23 cellular contexts compared by ENCODE assay signal in the genomic region with DNA sequence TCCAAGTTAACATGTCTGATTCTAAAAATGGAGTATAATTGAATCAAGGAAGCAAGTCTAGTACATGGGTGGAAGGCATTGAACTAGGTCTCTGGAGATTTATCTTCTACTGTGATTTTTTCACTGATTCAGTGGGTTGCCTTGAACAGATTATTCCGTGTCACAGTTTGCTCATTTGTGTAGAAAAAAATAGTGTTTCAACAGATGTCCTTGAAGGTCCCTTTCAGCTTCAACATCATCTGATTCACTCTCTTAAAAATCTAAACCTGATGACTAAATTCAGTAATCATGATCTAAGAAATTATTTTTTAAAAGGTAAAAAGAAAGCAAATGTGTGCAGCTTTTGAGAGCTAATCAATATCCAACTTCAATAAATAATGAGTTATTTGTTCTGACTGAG.
"Had no signal": no experiment of that assay in that cellular context is flagged by ENCODE, and none has a peak within 500 bp of the region (broad histone marks: within the 10 kb centered on the region; RNA-seq: fewer than 3 reads in every experiment).

No MANE protein-coding gene starts in this region.

- DNase-seq: IMR-90, Karpas-422, KG1, MG63, NCI-H1092, NCI-H1105 treated with DMSO at 0.1 percent for 48 hours, NCI-H1417 treated with DMSO at 0.1 percent for 48 hours, NCI-H187, NCI-H2029, NCI-H2081 treated with DMSO at 0.1 percent for 48 hours, NCI-H2171, NCI-H226, NCI-H446, NCI-H510A, NCI-H524 treated with DMSO at 0.1 percent for 48 hours, NCI-H69, NCI-H774, PC-3, SHP77 had no signal

- H3K27me3 ChIP-seq: MG63 had no signal

- H3K9me3 ChIP-seq: MG63 had no signal

- H3K36me3 ChIP-seq: MG63 had no signal

- H3K4me3 ChIP-seq: MG63 had no signal

- H3K27ac ChIP-seq: RWPE1 had no signal

- ATAC-seq: HepG2, Panc1, PC-3, SK-N-SH treated with all-trans-retinoic acid at 6 μM for 48 hours had no signal
